Comparison of ENCODE assay signal across 1 cellular context in the genomic region with DNA sequence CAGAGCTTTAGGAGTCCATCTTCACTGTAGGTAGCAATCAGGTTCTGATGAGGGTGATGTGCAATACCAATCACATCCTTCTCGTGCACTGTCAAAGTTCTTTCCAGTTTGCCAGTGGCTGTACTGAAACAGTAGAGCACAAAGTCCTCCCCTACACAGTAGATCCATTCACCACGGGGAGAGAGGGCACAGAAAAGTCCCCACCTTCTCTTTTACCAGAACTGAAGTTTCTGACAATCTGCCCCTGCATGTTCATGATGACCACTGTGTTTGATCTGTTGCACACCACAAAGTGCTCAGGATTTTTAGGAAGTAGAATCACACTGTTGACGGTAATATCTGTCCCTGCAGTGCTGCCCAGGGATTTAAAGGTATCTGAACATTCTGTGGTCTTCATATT.
TF ChIP-seq lines count a peak whose summit lies in the region.

No MANE protein-coding gene starts in this region.

TF ChIP-seq in GM12878, 131 proteins besides CTCF, POLR2A, EP300 and RAD21:
- TF ChIP-seq BHLHE40 (IDR thresholded peaks at IDR 0.05; ENCODE audit: borderline replicate concordance in 1 of 2, low read depth in 2 of 2, low read length in 1 of 2): peak in 1 of 2 experiments; percentile 23; a peak in 1 of 4 replicates
- TF ChIP-seq IKZF1 (conservative IDR thresholded peaks at IDR 0.05): 0 out of 2 replicates have a peak, but pooled peaks have one; percentile 38
- TF ChIP-seq IKZF2 (IDR thresholded peaks at IDR 0.05): peak; percentile 19; a peak in 2 of 4 replicates
TF ChIP-seq in GM12878: peak in this region for 3; not testable (repeated sequence) for 128.
